Comparison of ENCODE assay signal across 8 cellular contexts in the genomic region with DNA sequence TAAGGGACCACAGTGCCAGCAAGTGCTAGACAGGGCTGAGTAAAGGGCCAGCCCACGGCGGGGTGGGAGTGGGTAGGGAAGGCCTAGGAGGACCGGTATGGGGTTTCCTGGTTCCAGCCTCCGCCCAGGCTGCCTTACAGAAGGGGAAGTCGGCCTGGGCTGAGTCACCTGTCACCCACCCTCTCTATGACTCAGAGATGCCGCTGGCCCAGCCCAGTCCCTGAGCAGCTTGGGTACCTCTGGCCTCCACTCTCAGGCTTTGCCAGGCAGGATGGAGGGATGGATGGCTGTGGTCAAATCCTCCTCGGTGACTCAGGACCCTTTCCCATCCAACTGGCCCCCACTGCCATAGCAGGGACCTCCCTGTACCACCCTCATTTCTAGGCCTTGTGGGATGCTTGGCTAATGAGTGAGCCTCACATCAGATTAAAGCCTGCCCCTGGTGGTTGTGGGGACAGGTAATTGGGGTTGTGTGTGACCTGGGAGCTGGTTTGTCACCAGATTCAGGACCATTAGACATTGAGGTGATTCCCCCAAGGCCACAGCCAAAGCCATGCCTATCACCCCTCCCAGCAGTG. TPM values are rescaled to one million over a fixed set of nuclear protein-coding genes. Genes with fewer than 3 reads are reported as not detected.
DNase-seq lines count a peak whose midpoint lies in the region; ATAC-seq lines count a peak whose summit lies in the region.

No MANE protein-coding gene starts in this region.

- ATAC-seq in HG03565 (IDR thresholded peaks at IDR 0.05; ENCODE audit: unreplicated experiment): no peak

- peak; percentile 54 for DNase-seq in GM19240 (ENCODE audit: insufficient read length, low spot score)
- DNase-seq in NCI-H460 (ENCODE audit: extremely low read depth, low read depth): peak; percentile 28
- peak; percentile 84 for DNase-seq in activated CD8-positive, alpha-beta memory T cell treated with anti-CD3 and anti-CD28 coated beads, Interleukin-2, amount 50 U/mL, for 4 hours
- DNase-seq in fibroblast of gingiva (ENCODE audit: low read depth): peak; percentile 34
- peak; percentile 94 for DNase-seq in stimulated activated CD4-positive, alpha-beta T cell treated with anti-CD3 and anti-CD28 coated beads, Interleukin-15, amount 100 ng/mL, for 24 hours
- DNase-seq in DMS114 treated with DMSO at 0.1 percent for 48 hours (lab: John Stamatoyannopoulos, UW; ENCODE audit: unreplicated experiment): no peak
- DNase-seq in NCI-H510A treated with DMSO at 0.1 percent for 48 hours (lab: John Stamatoyannopoulos, UW): no peak

RNA-seq across cellular contexts. Expression of gene SLC35E4, which starts 13.9 kb away (rescaled TPM):
- total RNA-seq in NCI-H460 (2014; rRNA removed; shearing (Covaris generic)): 5.6 and 7.0 TPM in 2 replicates
- polyA plus RNA-seq in NCI-H460 (2014; cell fraction: nucleus; rRNA removed): 2.6 and 12.4 TPM in 2 replicates

RNA-seq across cellular contexts. Expression of gene DUSP18, which starts 18.2 kb away (rescaled TPM):
- total RNA-seq in NCI-H460 (2014; rRNA removed; shearing (Covaris generic)): 5.0 and 6.7 TPM in 2 replicates
- 2.8 and 7.0 TPM in 2 replicates for polyA plus RNA-seq in NCI-H460 (2014; cell fraction: nucleus; rRNA removed)

RNA-seq across cellular contexts. Expression of gene TCN2, which starts 42.5 kb away (rescaled TPM):
- total RNA-seq in NCI-H460 (2014; rRNA removed; shearing (Covaris generic)): 2.1 and 3.0 TPM in 2 replicates
- 1.1 and 2.7 TPM in 2 replicates for polyA plus RNA-seq in NCI-H460 (2014; cell fraction: nucleus; rRNA removed)

RNA-seq across cellular contexts. Expression of gene OSBP2, which starts 45.2 kb away (rescaled TPM):
- total RNA-seq in NCI-H460 (2014; rRNA removed; shearing (Covaris generic)): 1.5 and 2.3 TPM in 2 replicates
- polyA plus RNA-seq in NCI-H460 (2014; cell fraction: nucleus; rRNA removed): 0.29 and 0.65 TPM in 2 replicates

RNA-seq across cellular contexts. Expression of gene PES1, which starts 57.8 kb away (rescaled TPM):
- 92.1 and 106 TPM in 2 replicates for total RNA-seq in NCI-H460 (2014; rRNA removed; shearing (Covaris generic))
- 92.9 and 97.1 TPM in 2 replicates for polyA plus RNA-seq in NCI-H460 (2014; cell fraction: nucleus; rRNA removed)

Comparison
In these comparisons a context has a peak if more than half of its experiments do, and no peak if none do; other contexts are left out.
1. DNase-seq: peak in GM19240 (single experiment), NCI-H460 (single experiment), activated CD8-positive, alpha-beta memory T cell treated with anti-CD3 and anti-CD28 coated beads, Interleukin-2, amount 50 U/mL, for 4 hours (single experiment), fibroblast of gingiva (single experiment) and stimulated activated CD4-positive, alpha-beta T cell treated with anti-CD3 and anti-CD28 coated beads, Interleukin-15, amount 100 ng/mL, for 24 hours (single experiment); none in DMS114 treated with DMSO at 0.1 percent for 48 hours (single experiment) and NCI-H510A treated with DMSO at 0.1 percent for 48 hours (single experiment).